Comparison of ENCODE assay signal across 8 cellular contexts in genomic region chr12:102300824-102301461, GRCh38.
DNase-seq lines count a peak whose midpoint lies in the region; ATAC-seq, FAIRE-seq and TF ChIP-seq lines count a peak whose summit lies in the region.

No MANE protein-coding gene starts in this region.

- SMC1A ChIA-PET in GM12878 (lab: Charles Lee; ENCODE audit: uncharacterized antibody, unreplicated experiment): interaction anchor here (0.6 to 2.6 kb wide), 23 partner anchors 10 to 510 kb away, joined by 3 to 24 read pairs (median 4); no protein-coding TSS in a partner anchor

- FAIRE-seq in GM12878 (lab: Jason Lieb, UNC): peak; percentile 92

- ATAC-seq in GM12878: peak; percentile 98

- RAD21 ChIA-PET in GM12878 (lab: Charles Lee; ENCODE audit: unreplicated experiment): interaction anchor here (0.6 to 2.4 kb wide), 13 partner anchors 152 to 510 kb away, joined by 3 to 14 read pairs (median 7); no protein-coding TSS in a partner anchor

- H3K4me2 ChIP-seq in GM23248 (ENCODE audit: unreplicated experiment) (no peak overlapping the region), MM.1S (ENCODE audit: low read depth, low read length) (no peak overlapping the region), GM12878 (ENCODE audit: control insufficient read depth, insufficient read depth) (no peak overlapping the region)

- H3K9me3 ChIP-seq in GM23248 (ENCODE audit: low read depth) (no peaks in the 10 kb centered on the region), MM.1S (replicated peaks; ENCODE audit: insufficient read depth, low read length) (no peaks in the 10 kb centered on the region), GM12878 (replicated peaks; ENCODE audit: control insufficient read depth, insufficient read depth, low read length) (no peaks in the 10 kb centered on the region; the same call in 2 of the 3 replicates)

- in situ Hi-C loops in GM23248 (cut with MboI): no loop called here
- in situ Hi-C loops in GM12878 (cut with MboI): no loop called here

- no peak for TF ChIP-seq EP300 in GM12878 (IDR thresholded peaks at IDR 0.05; ENCODE audit: borderline replicate concordance in 1 of 2, control insufficient read depth in 1 of 2, low read depth in 2 of 2, low read length in 2 of 2)

- no peaks in the 10 kb centered on the region for H3K4me1 Mint-ChIP-seq in activated naive CD4-positive, alpha-beta T cell treated with anti-CD3 and anti-CD28 coated beads, Interleukin-2, amount 10 ng/mL, durations not matched to agents 7 days and 5 days
- no peaks in the 10 kb centered on the region for H3K4me1 Mint-ChIP-seq in neural crest cell

- no peaks in the 10 kb centered on the region for H3K79me2 ChIP-seq in GM23248 (ENCODE audit: insufficient read depth)
- no peaks in the 10 kb centered on the region for H3K79me2 ChIP-seq in MM.1S (ENCODE audit: low read length)
- H3K79me2 ChIP-seq in GM12878 (ENCODE audit: control insufficient read depth, insufficient read depth, low read length): no peaks in the 10 kb centered on the region

- H3F3A ChIP-seq in GM23248 (ENCODE audit: insufficient read depth) (peaks cover 8% of the 10 kb centered on the region; the same call in 1 of the 2 replicates), MM.1S (ENCODE audit: insufficient read depth, low read length) (no peaks in the 10 kb centered on the region)

- CTCF ChIA-PET in activated naive CD4-positive, alpha-beta T cell treated with anti-CD3 and anti-CD28 coated beads, Interleukin-2, amount 10 ng/mL, durations not matched to agents 7 days and 5 days (lab: Charles Lee): interaction anchor here (0.6 to 2.5 kb wide), 13 partner anchors 10 to 467 kb away, joined by 3 to 13 read pairs (median 3); no protein-coding TSS in a partner anchor
- CTCF ChIA-PET in GM12878 (lab: Yijun Ruan, JAX): interaction anchor here (0.7 to 3.4 kb wide), 29 partner anchors 8 to 510 kb away, joined by 3 to 23 read pairs (median 4); no protein-coding TSS in a partner anchor

- H3K27ac ChIP-seq in GM23248: no peak overlapping the region
- no peak overlapping the region for H3K27ac ChIP-seq in MM.1S (ENCODE audit: low read length)
- H3K27ac ChIP-seq in GM12878 (ENCODE audit: control insufficient read depth, insufficient read depth): no peak overlapping the region

- H4K20me1 ChIP-seq in GM23248 (ENCODE audit: insufficient read depth): no peaks in the 10 kb centered on the region
- no peaks in the 10 kb centered on the region for H4K20me1 ChIP-seq in MM.1S (ENCODE audit: insufficient read depth, low read length)
- no peaks in the 10 kb centered on the region for H4K20me1 ChIP-seq in GM12878 (ENCODE audit: control insufficient read depth, insufficient read depth)

- peak; percentile 57 for TF ChIP-seq RAD21 in GM12878 (IDR thresholded peaks at IDR 0.05; ENCODE audit: insufficient read depth, low read depth, low read length)

- peak; percentile 36 for DNase-seq in activated naive CD4-positive, alpha-beta T cell treated with anti-CD3 and anti-CD28 coated beads, Interleukin-2, amount 10 ng/mL, durations not matched to agents 7 days and 5 days
- no peak for DNase-seq in activated naive CD4-positive, alpha-beta T cell (lab: John Stamatoyannopoulos, UW)
- peak; percentile 59 for DNase-seq in GM23248
- peak; percentile 80 for DNase-seq in MM.1S
- peak; percentile 61 for DNase-seq in GM12878 (ENCODE audit: low read depth, low spot score)
- no peak for DNase-seq in neural crest cell (ENCODE audit: low read depth, low spot score)
- DNase-seq in NCI-H1436 treated with DMSO at 0.1 percent for 48 hours (lab: John Stamatoyannopoulos, UW): no peak
- DNase-seq in NCI-H2227 treated with DMSO at 0.1 percent for 48 hours (lab: John Stamatoyannopoulos, UW): no peak

- no peaks in the 10 kb centered on the region for H3K9me3 Mint-ChIP-seq in activated naive CD4-positive, alpha-beta T cell treated with anti-CD3 and anti-CD28 coated beads, Interleukin-2, amount 10 ng/mL, durations not matched to agents 7 days and 5 days
- peaks cover 3% of the 10 kb centered on the region for H3K9me3 Mint-ChIP-seq in neural crest cell

- H3K27me3 Mint-ChIP-seq in activated naive CD4-positive, alpha-beta T cell treated with anti-CD3 and anti-CD28 coated beads, Interleukin-2, amount 10 ng/mL, durations not matched to agents 7 days and 5 days: no peaks in the 10 kb centered on the region
- no peaks in the 10 kb centered on the region for H3K27me3 Mint-ChIP-seq in neural crest cell (ENCODE audit: low read depth)

- H3K36me3 ChIP-seq in GM23248 (ENCODE audit: low read depth): no peaks in the 10 kb centered on the region
- H3K36me3 ChIP-seq in MM.1S (replicated peaks; ENCODE audit: insufficient read depth, low read length): no peaks in the 10 kb centered on the region
- H3K36me3 ChIP-seq in GM12878 (ENCODE audit: control insufficient read depth in 2 of 2, insufficient read depth in 2 of 2, low read length in 1 of 2): no peaks in the 10 kb centered on the region

- peak; percentile 73 for TF ChIP-seq CTCF in MM.1S (IDR thresholded peaks at IDR 0.05; ENCODE audit: low read length)
- peak; percentile 41 to 47 (median 42); a peak in 4 of 6 replicates for TF ChIP-seq CTCF in GM12878 (IDR thresholded peaks at IDR 0.05 in 2 of 3, conservative IDR thresholded peaks at IDR 0.05 in 1 of 3; ENCODE audit: control insufficient read depth in 2 of 3, extremely low read depth in 1 of 3, insufficient read depth in 1 of 3, low read depth in 3 of 3, low read length in 3 of 3)
- TF ChIP-seq CTCF in neural crest cell (conservative IDR thresholded peaks at IDR 0.05): peak; percentile 42

- peaks cover 9% of the 10 kb centered on the region; the same call in 1 of the 2 replicates for H3K4me1 ChIP-seq in GM23248 (ENCODE audit: insufficient read depth)
- H3K4me1 ChIP-seq in MM.1S (ENCODE audit: low read length): peaks cover 21% of the 10 kb centered on the region
- H3K4me1 ChIP-seq in GM12878 (ENCODE audit: control insufficient read depth, insufficient read depth, low read length): no peaks in the 10 kb centered on the region

- H3K4me3 ChIP-seq in GM23248 (no peak overlapping the region), MM.1S (ENCODE audit: low read length) (no peak overlapping the region), GM12878 (no peak overlapping the region)

- H3K9me2 ChIP-seq in GM23248 (ENCODE audit: insufficient read depth) (no peaks in the 10 kb centered on the region), MM.1S (replicated peaks; ENCODE audit: insufficient read depth, low read length) (no peaks in the 10 kb centered on the region)

- H2AFZ ChIP-seq in GM23248 (no peak overlapping the region), MM.1S (ENCODE audit: low read length) (no peak overlapping the region), GM12878 (ENCODE audit: control insufficient read depth, low read depth, low read length) (no peak overlapping the region)

- H3K4me3 Mint-ChIP-seq in activated naive CD4-positive, alpha-beta T cell treated with anti-CD3 and anti-CD28 coated beads, Interleukin-2, amount 10 ng/mL, durations not matched to agents 7 days and 5 days: no peak overlapping the region
- no peak overlapping the region for H3K4me3 Mint-ChIP-seq in neural crest cell

- TF ChIP-seq POLR2A in GM12878 (IDR thresholded peaks at IDR 0.05; ENCODE audit: low read depth, low read length): no peak

- H3K9ac ChIP-seq in GM23248 (no peak overlapping the region), MM.1S (ENCODE audit: low read length) (no peak overlapping the region), GM12878 (ENCODE audit: control insufficient read depth, insufficient read depth, low read length) (no peak overlapping the region)

- POLR2A ChIA-PET in GM12878 (lab: Charles Lee): interaction anchor here (0.6 to 0.8 kb wide), 2 partner anchors 176 to 383 kb away, joined by 3 read pairs; no protein-coding TSS in a partner anchor

- H3K27ac Mint-ChIP-seq in activated naive CD4-positive, alpha-beta T cell treated with anti-CD3 and anti-CD28 coated beads, Interleukin-2, amount 10 ng/mL, durations not matched to agents 7 days and 5 days: no peak overlapping the region
- no peak overlapping the region for H3K27ac Mint-ChIP-seq in neural crest cell (ENCODE audit: unreplicated experiment)

- no peaks in the 10 kb centered on the region for H3K36me3 Mint-ChIP-seq in activated naive CD4-positive, alpha-beta T cell treated with anti-CD3 and anti-CD28 coated beads, Interleukin-2, amount 10 ng/mL, durations not matched to agents 7 days and 5 days
- no peaks in the 10 kb centered on the region for H3K36me3 Mint-ChIP-seq in neural crest cell (ENCODE audit: low read depth)

- BruUV-seq in GM12878 (replicated peaks; lab: Mats Ljungman, UMichigan): no TSS peak

- no peaks in the 10 kb centered on the region for H3K27me3 ChIP-seq in GM23248 (replicated peaks; ENCODE audit: insufficient read depth)
- H3K27me3 ChIP-seq in MM.1S (replicated peaks; ENCODE audit: insufficient read depth, low read length): no peaks in the 10 kb centered on the region
- no peaks in the 10 kb centered on the region for H3K27me3 ChIP-seq in GM12878 (replicated peaks in 1 of 2; ENCODE audit: control insufficient read depth in 2 of 2, insufficient read depth in 2 of 2, low read length in 1 of 2)

- intact Hi-C loops in GM12878 (cut with micrococcal nuclease; ENCODE audit: unreplicated experiment): loop anchor here (2.0 to 10.0 kb wide), 3 partner anchors 184 to 440 kb away; no protein-coding TSS in a partner anchor

TF ChIP-seq in GM12878, 131 proteins besides CTCF, POLR2A, EP300 and RAD21 (continues in another document):
- TF ChIP-seq NR2C1 (IDR thresholded peaks at IDR 0.05) (no peak), SMC3 (IDR thresholded peaks at IDR 0.05; ENCODE audit: borderline replicate concordance, low read length) (peak; percentile 55; the same call in 1 of the 2 replicates), PAX8 (IDR thresholded peaks at IDR 0.05) (no peak), SP1 (IDR thresholded peaks at IDR 0.05; ENCODE audit: low read depth, low read length) (no peak), CBX5 (IDR thresholded peaks at IDR 0.05; ENCODE audit: low read depth) (peak; percentile 41; the same call in 1 of the 2 replicates), RBBP5 (conservative IDR thresholded peaks at IDR 0.05) (no peak)

Comparison
In these comparisons a context has a peak if more than half of its experiments do, and no peak if none do; other contexts are left out.
1. DNase-seq: peak in activated naive CD4-positive, alpha-beta T cell treated with anti-CD3 and anti-CD28 coated beads, Interleukin-2, amount 10 ng/mL, durations not matched to agents 7 days and 5 days (single experiment), GM23248 (single experiment), MM.1S (single experiment) and GM12878 (single experiment); none in activated naive CD4-positive, alpha-beta T cell (0 of 4), neural crest cell (single experiment), NCI-H1436 treated with DMSO at 0.1 percent for 48 hours (single experiment) and NCI-H2227 treated with DMSO at 0.1 percent for 48 hours (single experiment).
2. Peak in every context shown above with its lines, with median percentiles within 50 percentile points of each other: CTCF ChIP-seq.